Comparison of ENCODE assay signal across 24 cellular contexts in genomic region chr18:1017227-1017626, GRCh38.
"Had no signal": no experiment of that assay in that cellular context is flagged by ENCODE, and none has a peak within 500 bp of the region (broad histone marks: within the 10 kb centered on the region; RNA-seq: fewer than 3 reads in every experiment).

No MANE protein-coding gene starts in this region.

- H3K9me3 Mint-ChIP-seq: activated naive CD4-positive, alpha-beta T cell treated with anti-CD3 and anti-CD28 coated beads, Interleukin-2, amount 50 U/mL, for 72 hours; naive B cell; stimulated activated memory B cell treated with anti-CD40 and anti-IgM and Interleukin-4, amounts not matched to agents 10 μg/mL and 1 μg/mL and 100 μg/mL, for 72 hours had no signal

- H3K27ac Mint-ChIP-seq: activated naive CD4-positive, alpha-beta T cell treated with anti-CD3 and anti-CD28 coated beads, Interleukin-2, amount 50 U/mL, for 72 hours; naive B cell; stimulated activated memory B cell treated with anti-CD40 and anti-IgM and Interleukin-4, amounts not matched to agents 10 μg/mL and 1 μg/mL and 100 μg/mL, for 72 hours had no signal

- FAIRE-seq: colon, endometrium, kidney, pancreas had no signal

- H3K36me3 Mint-ChIP-seq: activated naive CD4-positive, alpha-beta T cell treated with anti-CD3 and anti-CD28 coated beads, Interleukin-2, amount 50 U/mL, for 72 hours; naive B cell; stimulated activated memory B cell treated with anti-CD40 and anti-IgM and Interleukin-4, amounts not matched to agents 10 μg/mL and 1 μg/mL and 100 μg/mL, for 72 hours had no signal

- H3K4me1 Mint-ChIP-seq: naive B cell; stimulated activated memory B cell treated with anti-CD40 and anti-IgM and Interleukin-4, amounts not matched to agents 10 μg/mL and 1 μg/mL and 100 μg/mL, for 72 hours had no signal

- H3K36me3 ChIP-seq: adrenal gland, gastrocnemius medialis, heart left ventricle, left lung, neutrophil, pancreas, sigmoid colon, spleen, upper lobe of left lung, WERI-Rb-1 had no signal

- H3K27ac ChIP-seq: adrenal gland, body of pancreas, dorsolateral prefrontal cortex, gastrocnemius medialis, heart left ventricle, left lung, neutrophil, pancreas, sigmoid colon, spleen, testis, upper lobe of left lung had no signal

- H3K4me1 ChIP-seq: adrenal gland, body of pancreas, gastrocnemius medialis, left lung, pancreas, spleen had no signal

- H3K27me3 Mint-ChIP-seq: stimulated activated memory B cell treated with anti-CD40 and anti-IgM and Interleukin-4, amounts not matched to agents 10 μg/mL and 1 μg/mL and 100 μg/mL, for 72 hours had no signal

- H3K4me3 Mint-ChIP-seq: naive B cell; stimulated activated memory B cell treated with anti-CD40 and anti-IgM and Interleukin-4, amounts not matched to agents 10 μg/mL and 1 μg/mL and 100 μg/mL, for 72 hours had no signal

- H3K4me3 ChIP-seq: adrenal gland, body of pancreas, dorsolateral prefrontal cortex, gastrocnemius medialis, heart left ventricle, left lung, pancreas, sigmoid colon, spleen, testis, upper lobe of left lung had no signal

- H3K9me3 ChIP-seq: adrenal gland, body of pancreas, gastrocnemius medialis, heart left ventricle, left lung, neutrophil, pancreas, sigmoid colon, spleen, testis, upper lobe of left lung had no signal

- H3K27me3 ChIP-seq: adrenal gland, body of pancreas, gastrocnemius medialis, left lung, neutrophil, pancreas, sigmoid colon, spleen, testis, upper lobe of left lung had no signal

- DNase-seq: activated CD4-positive, alpha-beta T cell treated with anti-CD3 and anti-CD28 coated beads for 1 hour; activated gamma-delta T cell; adrenal gland; body of pancreas; caudate nucleus; dorsolateral prefrontal cortex; gastrocnemius medialis; heart left ventricle; kidney; left lung; naive B cell; pancreas; sigmoid colon; spleen; stimulated activated CD4-positive, alpha-beta T cell treated with anti-CD3 and anti-CD28 coated beads, Interleukin-4, amount 100 ng/mL, for 4 hours; T-helper 2 cell; testis; upper lobe of left lung; WERI-Rb-1 had no signal
